Comparison of ENCODE assay signal across 1 cellular context in genomic region chr3:183391460-183391859, GRCh38.
TF ChIP-seq lines count a peak whose summit lies in the region.

No MANE protein-coding gene starts in this region.

TF ChIP-seq in HepG2, 621 proteins besides CTCF, POLR2A, EP300 and RAD21 (continued from another document):
- TF ChIP-seq HMGXB3 (CRISPR knock-in tag; IDR thresholded peaks at IDR 0.05; ENCODE audit: borderline replicate concordance) (no peak), LCORL (IDR thresholded peaks at IDR 0.05) (no peak), LCORL (CRISPR knock-in tag; IDR thresholded peaks at IDR 0.05) (no peak), FLYWCH1 (CRISPR knock-in tag; IDR thresholded peaks at IDR 0.05) (no peak)
TF ChIP-seq in HepG2: peak in this region for 0.
